ENCODE assay signal across 1 cellular context in genomic region chr1:40495315-40495903, GRCh38.
TF ChIP-seq lines count a peak whose summit lies in the region.

No MANE protein-coding gene starts in this region.

TF ChIP-seq in HCT116, 20 proteins besides CTCF, POLR2A, EP300 and RAD21:
- TF ChIP-seq EGR1 (IDR thresholded peaks at IDR 0.05; ENCODE audit: low read depth) (no peak), SIN3A (IDR thresholded peaks at IDR 0.05; ENCODE audit: low read depth) (no peak), ZNF274 (IDR thresholded peaks at IDR 0.05; ENCODE audit: low read depth, low read length) (peak; percentile 79), SRF (IDR thresholded peaks at IDR 0.05; ENCODE audit: low read depth) (no peak)
